26 cellular contexts compared by ENCODE assay signal in genomic region chr6:166397849-166398248, GRCh38.
"Had no signal": no experiment of that assay in that cellular context is flagged by ENCODE, and none has a peak within 500 bp of the region (broad histone marks: within the 10 kb centered on the region; RNA-seq: fewer than 3 reads in every experiment).

No MANE protein-coding gene starts in this region.

- H3K36me3 ChIP-seq: left ventricle myocardium inferior, neural progenitor cell, pancreas, prostate gland, sigmoid colon, spleen, suprapubic skin, thoracic aorta, tibial artery, upper lobe of right lung had no signal

- H3K4me1 ChIP-seq: left ventricle myocardium inferior, neural progenitor cell, pancreas, prostate gland, suprapubic skin, upper lobe of right lung had no signal

- ATAC-seq: natural killer cell; pancreas; right cardiac atrium; stimulated activated effector memory CD8-positive, alpha-beta T cell treated with anti-CD3 and anti-CD28 coated beads, Interleukin-12 subunit alpha, Interleukin-12 subunit beta, amount 100 ng/mL, for 72 hours; upper lobe of right lung had no signal

- H3K4me3 ChIP-seq: hepatocyte, left ventricle myocardium inferior, lung, neural progenitor cell, pancreas, prostate gland, sigmoid colon, spleen, suprapubic skin, thoracic aorta, tibial artery, upper lobe of right lung had no signal

- H3K27me3 ChIP-seq: hepatocyte, neural progenitor cell, pancreas, upper lobe of right lung had no signal

- H3K27ac ChIP-seq: hepatocyte, left ventricle myocardium inferior, neural progenitor cell, pancreas, prostate gland, sigmoid colon, spleen, suprapubic skin, thoracic aorta, tibial artery, upper lobe of right lung had no signal

- H2AFZ ChIP-seq: hepatocyte, neural progenitor cell had no signal

- DNase-seq: islet precursor cell; left ventricle myocardium inferior; mesendoderm; naive B cell; natural killer cell; nephron progenitor cell; pancreas; posterior cingulate gyrus; retina; right cardiac atrium; sigmoid colon; small intestine; spleen; stimulated activated CD4-positive, alpha-beta T cell treated with anti-CD3 and anti-CD28 coated beads, Interleukin-4, amount 100 ng/mL, for 24 hours; stimulated activated naive CD4-positive, alpha-beta T cell; tibial artery; trophoblast cell; upper lobe of right lung had no signal

- H3K79me2 ChIP-seq: hepatocyte had no signal

- H3K4me2 ChIP-seq: hepatocyte, neural progenitor cell had no signal

- FAIRE-seq: pancreas, small intestine, urothelium cell line had no signal

- H3K9me3 ChIP-seq: left ventricle myocardium inferior, pancreas, prostate gland, sigmoid colon, suprapubic skin, thoracic aorta, tibial artery, upper lobe of right lung had no signal

- H3K9ac ChIP-seq: neural progenitor cell had no signal
